Comparison of ENCODE assay signal across 8 cellular contexts in genomic region chr1:174021611-174022079, GRCh38. TPM values are rescaled to one million over a fixed set of nuclear protein-coding genes. Genes with fewer than 3 reads are reported as not detected.
A peak's percentile ranks its signal among the peaks of the same experiment; 100 is the strongest.
DNase-seq lines count a peak whose midpoint lies in the region; ATAC-seq and TF ChIP-seq lines count a peak whose summit lies in the region.

No MANE protein-coding gene starts in this region.

- H3K36me3 ChIP-seq in KMS-11 (ENCODE audit: insufficient read depth) (no peaks in the 10 kb centered on the region), liver (ENCODE audit: control insufficient read depth in 4 of 4, insufficient read depth in 3 of 4, low read depth in 1 of 4, low read length in 3 of 4) (no peaks in the 10 kb centered on the region)

- no peak for TF ChIP-seq RAD21 in liver (IDR thresholded peaks at IDR 0.05)

- peak; percentile 19 for ATAC-seq in GM21786 (IDR thresholded peaks at IDR 0.05; ENCODE audit: unreplicated experiment)

- WGBS in liver = 1% methylated on average over 35 of the region's 35 CpGs

- DNase-seq in GM10266 (ENCODE audit: extremely low spot score) (peak; percentile 24), dermis blood vessel endothelial cell (peak; percentile 61), middle frontal gyrus (ENCODE audit: extremely low spot score, low spot score) (no peak)
- peak in 2 of 3 experiments; percentile 13 to 17 for DNase-seq in stimulated activated CD4-positive, alpha-beta T cell treated with anti-CD3 and anti-CD28 coated beads, TNF-alpha, amount 100 ng/mL, for 4 hours (ENCODE audit: low read depth in 3 of 3)

- no peak for TF ChIP-seq CTCF in GM10266 (IDR thresholded peaks at IDR 0.05; ENCODE audit: control insufficient read depth, insufficient read depth, low read depth, missing control alignments)
- TF ChIP-seq CTCF in KMS-11 (conservative IDR thresholded peaks at IDR 0.05; ENCODE audit: low read depth, low read length) = no peak
- no peak for TF ChIP-seq CTCF in WI38 (IDR thresholded peaks at IDR 0.05; ENCODE audit: low read depth, low read length)
- no peak for TF ChIP-seq CTCF in liver (IDR thresholded peaks at IDR 0.05; ENCODE audit: low read depth, low read length, missing input control)

- peaks cover 43% of the 10 kb centered on the region for H4K20me1 ChIP-seq in KMS-11 (ENCODE audit: insufficient read depth)

- H3K4me1 ChIP-seq in KMS-11 (ENCODE audit: low read depth, poor library complexity, severe bottlenecking) (peaks cover 52% of the 10 kb centered on the region), liver (ENCODE audit: control insufficient read depth in 4 of 4, insufficient read depth in 4 of 4, low read length in 3 of 4) (peaks cover 10 to 39% (median 28%) of the 10 kb centered on the region in 4 donors)

- H3K4me2 ChIP-seq in KMS-11 = peak overlapping the region; percentile 98

- H3K9me3 ChIP-seq in liver (ENCODE audit: control insufficient read depth in 4 of 4, low read length in 3 of 4) = no peaks in the 10 kb centered on the region

- H3K4me3 ChIP-seq in KMS-11 (IDR thresholded peaks at IDR 0.05; ENCODE audit: insufficient read depth, low read depth, low read length) (peak overlapping the region; percentile 77), WI38 (ENCODE audit: low read depth, low read length) (peak overlapping the region; percentile 88), liver (ENCODE audit: low read depth in 1 of 3, low read length in 3 of 3) (peak overlapping the region; percentile 78 to 95 (median 80))

- H3K27me3 ChIP-seq in KMS-11 (ENCODE audit: insufficient read depth, low read depth) (no peaks in the 10 kb centered on the region), liver (ENCODE audit: control insufficient read depth in 4 of 4, insufficient read depth in 4 of 4, low read length in 3 of 4) (no peaks in the 10 kb centered on the region)

- H3K79me2 ChIP-seq in KMS-11 (ENCODE audit: insufficient read depth, low read depth) = peaks cover 52% of the 10 kb centered on the region

- H3K9ac ChIP-seq in KMS-11 = peak overlapping the region; percentile 88
- H3K9ac ChIP-seq in liver (ENCODE audit: low read depth in 1 of 2, low read length in 2 of 2) = peak overlapping the region in 1 of 2 donors; percentile 89

- H3K27ac ChIP-seq in KMS-11 (peak overlapping the region; percentile 75), liver (ENCODE audit: low read depth in 1 of 2, low read length in 2 of 2) (peak overlapping the region; percentile 91)

- peak overlapping the region; percentile 89 for H2AFZ ChIP-seq in KMS-11 (ENCODE audit: low read depth)

TF ChIP-seq in liver, 16 proteins besides CTCF, POLR2A, EP300 and RAD21:
- TF ChIP-seq HNF4G (IDR thresholded peaks at IDR 0.05) (no peak), GABPA (IDR thresholded peaks at IDR 0.05 in 1 of 2, conservative IDR thresholded peaks at IDR 0.05 in 1 of 2) (no peak), HNF4A (conservative IDR thresholded peaks at IDR 0.05) (no peak), FOXA1 (IDR thresholded peaks at IDR 0.05) (no peak)
TF ChIP-seq in liver: peak in this region for 0.

RNA-seq across cellular contexts. Expression of gene RC3H1, which starts 0.5 kb away (rescaled TPM):
- total RNA-seq in dermis blood vessel endothelial cell (22.6 TPM in 2 replicates), liver (10 to 100 TPM; 14.9 to 20.7 TPM)
- 1 to 10 TPM; 2.0 to 4.5 TPM for polyA plus RNA-seq in liver
